12 cellular contexts compared by ENCODE assay signal in genomic region chr10:45375101-45375500, GRCh38. TPM values are rescaled to one million over a fixed set of nuclear protein-coding genes. Genes with fewer than 3 reads are reported as not detected.
DNase-seq lines count a peak whose midpoint lies in the region; ATAC-seq and TF ChIP-seq lines count a peak whose summit lies in the region.
"Had no signal": no experiment of that assay in that cellular context is flagged by ENCODE, and none has a peak within 500 bp of the region (broad histone marks: within the 10 kb centered on the region; RNA-seq: fewer than 3 reads in every experiment).

No MANE protein-coding gene starts in this region.

- no peak for TF ChIP-seq CTCF in PC-3 (conservative IDR thresholded peaks at IDR 0.05; ENCODE audit: low read depth, low read length)
- no peak for TF ChIP-seq CTCF in hepatocyte (IDR thresholded peaks at IDR 0.05; ENCODE audit: poor library complexity)
- TF ChIP-seq CTCF in WERI-Rb-1 (IDR thresholded peaks at IDR 0.05; ENCODE audit: low read depth, low read length): no peak

- H3K79me2 ChIP-seq in PC-3 (ENCODE audit: low read length) (no peaks in the 10 kb centered on the region), hepatocyte (no peaks in the 10 kb centered on the region)

- 0 out of 2 replicates have a peak overlapping the region, but pooled peaks have one; percentile 81 for H2AFZ ChIP-seq in PC-3 (ENCODE audit: low read length)
- no peak overlapping the region for H2AFZ ChIP-seq in hepatocyte

- no peaks in the 10 kb centered on the region for H3K9me3 Mint-ChIP-seq in activated naive CD4-positive, alpha-beta T cell treated with anti-CD3 and anti-CD28 coated beads, Interleukin-2, amount 50 U/mL, for 24 hours
- H3K9me3 Mint-ChIP-seq in stimulated activated naive CD8-positive, alpha-beta T cell treated with anti-CD3 and anti-CD28 coated beads, Interleukin-15, amount 100 ng/mL, for 72 hours: no peaks in the 10 kb centered on the region

- intact Hi-C loops in PC-3 (cut with micrococcal nuclease): no loop called here

- no peaks in the 10 kb centered on the region for H3K36me3 Mint-ChIP-seq in activated naive CD4-positive, alpha-beta T cell treated with anti-CD3 and anti-CD28 coated beads, Interleukin-2, amount 50 U/mL, for 24 hours

- H3K27ac ChIP-seq in PC-3 (ENCODE audit: low read length) (no peak overlapping the region), hepatocyte (no peak overlapping the region), WERI-Rb-1 (no peak overlapping the region)
- H3K27ac ChIP-seq: vagina had no signal

- H3K27me3 Mint-ChIP-seq in activated naive CD4-positive, alpha-beta T cell treated with anti-CD3 and anti-CD28 coated beads, Interleukin-2, amount 50 U/mL, for 24 hours: peaks cover 33% of the 10 kb centered on the region
- H3K27me3 Mint-ChIP-seq in stimulated activated naive CD8-positive, alpha-beta T cell treated with anti-CD3 and anti-CD28 coated beads, Interleukin-15, amount 100 ng/mL, for 72 hours: peaks cover 72% of the 10 kb centered on the region

- H3K27me3 ChIP-seq in PC-3 (ENCODE audit: low read length): peaks cover 66% of the 10 kb centered on the region
- peaks cover 49% of the 10 kb centered on the region for H3K27me3 ChIP-seq in hepatocyte
- H3K27me3 ChIP-seq in WERI-Rb-1 (ENCODE audit: insufficient read depth, low read depth, severe bottlenecking): no peaks in the 10 kb centered on the region
- H3K27me3 ChIP-seq: vagina had no signal

- peaks cover 24% of the 10 kb centered on the region for H3K4me1 ChIP-seq in PC-3 (ENCODE audit: insufficient read depth, low read length)
- H3K4me1 ChIP-seq in hepatocyte (ENCODE audit: insufficient read depth): peaks cover 11% of the 10 kb centered on the region

- H3K4me2 ChIP-seq in PC-3 (ENCODE audit: low read length) (peak overlapping the region; percentile 92), hepatocyte (peak overlapping the region; percentile 93)

- H3K9me2 ChIP-seq in PC-3 (replicated peaks; ENCODE audit: low read length): no peaks in the 10 kb centered on the region
- H3K9me2 ChIP-seq in hepatocyte (replicated peaks; ENCODE audit: insufficient read depth): no peaks in the 10 kb centered on the region

- whole genome bisulfite sequencing in hepatocyte (ENCODE audit: low lambda C conversion rate, missing lambda C conversion rate): 84% methylated on average over 8 of the region's 8 CpGs

- H3K4me3 ChIP-seq in PC-3 (ENCODE audit: low read length) (peak overlapping the region; percentile 58; the same call in 1 of the 2 replicates), hepatocyte (no peak overlapping the region), WERI-Rb-1 (ENCODE audit: low read depth, low read length) (no peak overlapping the region)

- no peaks in the 10 kb centered on the region for H3F3A ChIP-seq in PC-3 (ENCODE audit: low read length, unreplicated experiment)

- H3K9me3 ChIP-seq in PC-3 (ENCODE audit: low read length) (no peaks in the 10 kb centered on the region), hepatocyte (ENCODE audit: low read depth) (no peaks in the 10 kb centered on the region), WERI-Rb-1 (ENCODE audit: severe bottlenecking) (no peaks in the 10 kb centered on the region)
- H3K9me3 ChIP-seq: vagina had no signal

- peak overlapping the region; percentile 67 for H3K4me3 Mint-ChIP-seq in activated naive CD4-positive, alpha-beta T cell treated with anti-CD3 and anti-CD28 coated beads, Interleukin-2, amount 50 U/mL, for 24 hours
- peak overlapping the region; percentile 45 to 90 for H3K4me3 Mint-ChIP-seq in stimulated activated naive CD8-positive, alpha-beta T cell treated with anti-CD3 and anti-CD28 coated beads, Interleukin-15, amount 100 ng/mL, for 72 hours

- no peak overlapping the region for H3K9ac ChIP-seq in PC-3 (ENCODE audit: low read length)

- POLR2A ChIA-PET in PC-3 (lab: Charles Lee; ENCODE audit: unreplicated experiment): no interaction called here

- H3K36me3 ChIP-seq in PC-3 (ENCODE audit: low read depth, low read length): no peaks in the 10 kb centered on the region
- no peaks in the 10 kb centered on the region for H3K36me3 ChIP-seq in hepatocyte (replicated peaks; ENCODE audit: insufficient read depth, low read depth)
- no peaks in the 10 kb centered on the region for H3K36me3 ChIP-seq in WERI-Rb-1
- H3K36me3 ChIP-seq: vagina had no signal

- no peak overlapping the region for H3K27ac Mint-ChIP-seq in activated naive CD4-positive, alpha-beta T cell treated with anti-CD3 and anti-CD28 coated beads, Interleukin-2, amount 50 U/mL, for 24 hours
- H3K27ac Mint-ChIP-seq in stimulated activated naive CD8-positive, alpha-beta T cell treated with anti-CD3 and anti-CD28 coated beads, Interleukin-15, amount 100 ng/mL, for 72 hours: peak overlapping the region in 1 of 2 donors; percentile 53
- H3K27ac Mint-ChIP-seq: progenitor cell of endocrine pancreas had no signal

- DNase-seq in activated naive CD4-positive, alpha-beta T cell treated with anti-CD3 and anti-CD28 coated beads, Interleukin-2, amount 50 U/mL, for 16 hours: no peak
- DNase-seq in PC-3: no peak
- DNase-seq in hepatocyte (ENCODE audit: low spot score): no peak
- DNase-seq in stimulated activated naive CD8-positive, alpha-beta T cell treated with anti-CD3 and anti-CD28 coated beads, Interleukin-15, amount 100 ng/mL, for 72 hours: no peak
- no peak for DNase-seq in WERI-Rb-1
- no peak for DNase-seq in KG1 (lab: John Stamatoyannopoulos, UW)
- DNase-seq in stimulated activated CD4-positive, alpha-beta T cell treated with anti-CD3 and anti-CD28 coated beads, Interleukin-12 subunit alpha, Interleukin-12 subunit beta, amount 100 ng/mL, for 4 hours: no peak
- DNase-seq: NCI-H1105 treated with DMSO at 0.1 percent for 48 hours had no signal

- peaks cover 15% of the 10 kb centered on the region for H3K4me1 Mint-ChIP-seq in activated naive CD4-positive, alpha-beta T cell treated with anti-CD3 and anti-CD28 coated beads, Interleukin-2, amount 50 U/mL, for 24 hours
- H3K4me1 Mint-ChIP-seq in stimulated activated naive CD8-positive, alpha-beta T cell treated with anti-CD3 and anti-CD28 coated beads, Interleukin-15, amount 100 ng/mL, for 72 hours: peaks cover 31% of the 10 kb centered on the region

- no peak for ATAC-seq in PC-3
- no peak for ATAC-seq in stimulated activated naive CD8-positive, alpha-beta T cell treated with anti-CD3 and anti-CD28 coated beads, Interleukin-15, amount 100 ng/mL, for 72 hours

- H4K20me1 ChIP-seq in PC-3 (ENCODE audit: low read length) (no peaks in the 10 kb centered on the region), hepatocyte (ENCODE audit: insufficient read depth, poor library complexity, severe bottlenecking) (no peaks in the 10 kb centered on the region)

- no TSS peak for BruUV-seq in PC-3 (replicated peaks; lab: Mats Ljungman, UMichigan)

- CTCF ChIA-PET in PC-3 (lab: Charles Lee): no interaction called here

RNA-seq across cellular contexts. Expression of gene ALOX5, which starts 1.1 kb away (rescaled TPM):
- total RNA-seq in PC-3 (2014; rRNA removed) (0.11 and 0.92 TPM in 2 replicates), hepatocyte (3.5 and 5.0 TPM in 2 replicates)
- 4.4 and 9.0 TPM in 2 replicates for polyA plus RNA-seq in hepatocyte
- polyA plus RNA-seq: BJ had no signal

RNA-seq across cellular contexts. Expression of gene OR13A1, which starts 59.7 kb away (rescaled TPM):
- 0.04 TPM in 1 of 2 replicates, not detected in the other for total RNA-seq in PC-3 (2014; rRNA removed)
- 0.37 TPM in 1 of 2 replicates, not detected in the other for total RNA-seq in hepatocyte
- not detected in 2 replicates for polyA plus RNA-seq in hepatocyte
- total RNA-seq: vagina had no signal
- polyA plus RNA-seq: BJ had no signal
